In genomic region chr5:151252762-151253603, GRCh38 we compare ENCODE assay signal across 1 cellular context.
TF ChIP-seq lines count a peak whose summit lies in the region.

Gene GM2A, plus strand, starts transcription at chr5:151253185. Its CDS starts 32 bp downstream, at chr5:151253217.

TF ChIP-seq in HepG2, 621 proteins besides CTCF, POLR2A, EP300 and RAD21 (continued from another document and continues in another):
- no peak for TF ChIP-seq TRAFD1 (CRISPR knock-in tag; IDR thresholded peaks at IDR 0.05; ENCODE audit: borderline replicate concordance)
- no peak for TF ChIP-seq DBP (CRISPR knock-in tag; IDR thresholded peaks at IDR 0.05; ENCODE audit: not compliant biosample characterization)
- no peak for TF ChIP-seq AFF4 (CRISPR knock-in tag; IDR thresholded peaks at IDR 0.05)
- TF ChIP-seq ZNF589 (CRISPR knock-in tag; conservative IDR thresholded peaks at IDR 0.05) = no peak
- TF ChIP-seq ZNF724P (CRISPR knock-in tag; IDR thresholded peaks at IDR 0.05; ENCODE audit: borderline replicate concordance) = no peak
- no peak for TF ChIP-seq FOXK2 (IDR thresholded peaks at IDR 0.05)
- TF ChIP-seq SPEN (CRISPR knock-in tag; IDR thresholded peaks at IDR 0.05; ENCODE audit: low read depth) = no peak
- TF ChIP-seq ZNF562 (CRISPR knock-in tag; IDR thresholded peaks at IDR 0.05; ENCODE audit: borderline replicate concordance) = no peak
- no peak for TF ChIP-seq PRMT3 (CRISPR knock-in tag; IDR thresholded peaks at IDR 0.05; ENCODE audit: borderline replicate concordance, low read depth)
- TF ChIP-seq ZNF740 (CRISPR knock-in tag; IDR thresholded peaks at IDR 0.05) = no peak
- no peak for TF ChIP-seq ZNF3 (CRISPR knock-in tag; IDR thresholded peaks at IDR 0.05)
- TF ChIP-seq PITX1 (CRISPR knock-in tag; IDR thresholded peaks at IDR 0.05) = peak; percentile 41
- no peak for TF ChIP-seq ZBED4 (CRISPR knock-in tag; IDR thresholded peaks at IDR 0.05; ENCODE audit: borderline replicate concordance)
- no peak for TF ChIP-seq SP1 (IDR thresholded peaks at IDR 0.05)
- peak; percentile 67; the same call in 1 of the 2 replicates for TF ChIP-seq SP1 (CRISPR knock-in tag; IDR thresholded peaks at IDR 0.05)
- TF ChIP-seq ZFP62 (CRISPR knock-in tag; IDR thresholded peaks at IDR 0.05) = no peak
- TF ChIP-seq FOSL2 (CRISPR knock-in tag; IDR thresholded peaks at IDR 0.05) = peak; percentile 59
- TF ChIP-seq ZNF879 (CRISPR knock-in tag; IDR thresholded peaks at IDR 0.05) = no peak
- no peak for TF ChIP-seq MLLT10 (CRISPR knock-in tag; IDR thresholded peaks at IDR 0.05)
- no peak for TF ChIP-seq KLF16 (CRISPR knock-in tag; IDR thresholded peaks at IDR 0.05)
- peak; percentile 68; the same call in 1 of the 2 replicates for TF ChIP-seq MAZ (IDR thresholded peaks at IDR 0.05; ENCODE audit: borderline replicate concordance, low read depth, low read length)
- no peak for TF ChIP-seq MAZ (CRISPR knock-in tag; IDR thresholded peaks at IDR 0.05; ENCODE audit: low read depth)
- TF ChIP-seq MEIS1 (CRISPR knock-in tag; IDR thresholded peaks at IDR 0.05; ENCODE audit: borderline replicate concordance) = no peak
- no peak for TF ChIP-seq GTF3A (CRISPR knock-in tag; conservative IDR thresholded peaks at IDR 0.05)
- TF ChIP-seq ZUFSP (CRISPR knock-in tag; IDR thresholded peaks at IDR 0.05; ENCODE audit: borderline replicate concordance) = no peak
- no peak; the same call in 1 of the 2 replicates for TF ChIP-seq KLF6 (CRISPR knock-in tag; IDR thresholded peaks at IDR 0.05)
- TF ChIP-seq ZNF781 (CRISPR knock-in tag; IDR thresholded peaks at IDR 0.05; ENCODE audit: borderline replicate concordance, not compliant biosample characterization) = no peak
- no peak for TF ChIP-seq AGO1 (IDR thresholded peaks at IDR 0.05; ENCODE audit: low read depth, low read length, poor library complexity, severe bottlenecking)
- no peak for TF ChIP-seq SIX1 (CRISPR knock-in tag; IDR thresholded peaks at IDR 0.05; ENCODE audit: borderline replicate concordance)
- peak; percentile 45; the same call in 1 of the 2 replicates for TF ChIP-seq ATF7-NPFF (CRISPR knock-in tag; IDR thresholded peaks at IDR 0.05; ENCODE audit: low read depth)
- no peak for TF ChIP-seq HINFP (CRISPR knock-in tag; IDR thresholded peaks at IDR 0.05; ENCODE audit: low read depth)
- no peak for TF ChIP-seq TIGD3 (CRISPR knock-in tag; IDR thresholded peaks at IDR 0.05; ENCODE audit: borderline replicate concordance)
- no peak for TF ChIP-seq NFKB2 (CRISPR knock-in tag; IDR thresholded peaks at IDR 0.05; ENCODE audit: borderline replicate concordance)
- no peak for TF ChIP-seq SP140L (CRISPR knock-in tag; IDR thresholded peaks at IDR 0.05; ENCODE audit: borderline replicate concordance)
- TF ChIP-seq ELF4 (CRISPR knock-in tag; IDR thresholded peaks at IDR 0.05; ENCODE audit: borderline replicate concordance) = no peak
- no peak for TF ChIP-seq ZNF710 (CRISPR knock-in tag; IDR thresholded peaks at IDR 0.05; ENCODE audit: borderline replicate concordance)
- TF ChIP-seq MIER2 (CRISPR knock-in tag; IDR thresholded peaks at IDR 0.05) = no peak
- TF ChIP-seq ZKSCAN8 (CRISPR knock-in tag; IDR thresholded peaks at IDR 0.05; ENCODE audit: borderline replicate concordance) = no peak
- no peak for TF ChIP-seq ARNT (IDR thresholded peaks at IDR 0.05)
- TF ChIP-seq ZMYM4 (CRISPR knock-in tag; IDR thresholded peaks at IDR 0.05) = peak; percentile 79
- TF ChIP-seq SUZ12 (IDR thresholded peaks at IDR 0.05; ENCODE audit: low read depth, low read length) = no peak
- no peak for TF ChIP-seq FOXC1 (CRISPR knock-in tag; IDR thresholded peaks at IDR 0.05; ENCODE audit: borderline replicate concordance)
- TF ChIP-seq NFATC3 (CRISPR knock-in tag; IDR thresholded peaks at IDR 0.05) = no peak
- no peak for TF ChIP-seq ZNF260 (CRISPR knock-in tag; IDR thresholded peaks at IDR 0.05; ENCODE audit: borderline replicate concordance, low read depth)
- peak; percentile 55 for TF ChIP-seq SAP130 (CRISPR knock-in tag; IDR thresholded peaks at IDR 0.05; ENCODE audit: low read depth)
- no peak for TF ChIP-seq ZNF556 (CRISPR knock-in tag; IDR thresholded peaks at IDR 0.05; ENCODE audit: borderline replicate concordance)
- no peak for TF ChIP-seq HHEX (CRISPR knock-in tag; IDR thresholded peaks at IDR 0.05)
- no peak for TF ChIP-seq DDIT3 (CRISPR knock-in tag; IDR thresholded peaks at IDR 0.05)
